26 cellular contexts compared by ENCODE assay signal in genomic region chrX:135112743-135113142, GRCh38. TPM values are rescaled to one million over a fixed set of nuclear protein-coding genes. Genes with fewer than 3 reads are reported as not detected.
"Had no signal": no experiment of that assay in that cellular context is flagged by ENCODE, and none has a peak within 500 bp of the region (broad histone marks: within the 10 kb centered on the region; RNA-seq: fewer than 3 reads in every experiment).

No MANE protein-coding gene starts in this region.

- H3K36me3 ChIP-seq: left lung, lower lobe of right lung, neural progenitor cell, ovary, right atrium auricular region, right lobe of liver, suprapubic skin, thoracic aorta, tibial artery, upper lobe of right lung had no signal

- H3K9ac ChIP-seq: neural progenitor cell had no signal

- FAIRE-seq: urothelium cell line had no signal

- H2AFZ ChIP-seq: neural progenitor cell had no signal

- H3K4me1 ChIP-seq: left lung, lower lobe of right lung, neural progenitor cell, right atrium auricular region, right lobe of liver, suprapubic skin, tibial artery, upper lobe of right lung had no signal

- H3K27ac ChIP-seq: left lung, lower lobe of right lung, neural progenitor cell, ovary, right atrium auricular region, right lobe of liver, suprapubic skin, thoracic aorta, tibial artery, upper lobe of right lung had no signal

- H3K4me3 ChIP-seq: left lung, lower lobe of right lung, neural progenitor cell, ovary, right atrium auricular region, right lobe of liver, smooth muscle cell, suprapubic skin, thoracic aorta, tibial artery, upper lobe of right lung had no signal

- H3K27me3 ChIP-seq: left lung, neural progenitor cell, ovary, right atrium auricular region, right lobe of liver, suprapubic skin, tibial artery, upper lobe of right lung had no signal

- H3K9me3 ChIP-seq: left lung, lower lobe of right lung, ovary, right atrium auricular region, right lobe of liver, suprapubic skin, thoracic aorta, tibial artery, upper lobe of right lung had no signal

- H3K4me2 ChIP-seq: neural progenitor cell, smooth muscle cell had no signal

- DNase-seq: hippocampal formation; left colon; left lung; lower lobe of right lung; natural killer cell; ovary; right lobe of liver; stimulated activated CD4-positive, alpha-beta T cell treated with anti-CD3 and anti-CD28 coated beads, Interleukin-12 subunit alpha, Interleukin-12 subunit beta, amount 100 ng/mL, for 4 hours; tibial artery; upper lobe of right lung had no signal

RNA-seq across cellular contexts. Expression of gene ETDB, which starts 7.6 kb away (rescaled TPM):
- total RNA-seq: left colon, left lung, liver, lower lobe of right lung, mammary epithelial cell, mononuclear cell, natural killer cell, omental fat pad, ovary, progenitor cell of endocrine pancreas, pulmonary artery endothelial cell, renal cortical epithelial cell, right atrium auricular region, right lobe of liver, skeletal muscle tissue, smooth muscle cell, subcutaneous adipose tissue, suprapubic skin, thoracic aorta, upper lobe of right lung had no signal
- polyA plus RNA-seq: keratinocyte, liver, mammary epithelial cell, ovary, smooth muscle cell had no signal

RNA-seq across cellular contexts. Expression of gene CT55, which starts 58.5 kb away (rescaled TPM):
- total RNA-seq: left colon, left lung, liver, lower lobe of right lung, mammary epithelial cell, mononuclear cell, natural killer cell, omental fat pad, ovary, progenitor cell of endocrine pancreas, pulmonary artery endothelial cell, renal cortical epithelial cell, right atrium auricular region, right lobe of liver, skeletal muscle tissue, smooth muscle cell, subcutaneous adipose tissue, suprapubic skin, thoracic aorta, upper lobe of right lung had no signal
- polyA plus RNA-seq: keratinocyte, liver, mammary epithelial cell, ovary, smooth muscle cell had no signal
